33 cellular contexts compared by ENCODE assay signal in genomic region chr10:42648512-42648911, GRCh38.
"Had no signal": no experiment of that assay in that cellular context is flagged by ENCODE, and none has a peak within 500 bp of the region (broad histone marks: within the 10 kb centered on the region; RNA-seq: fewer than 3 reads in every experiment).

No MANE protein-coding gene starts in this region.

- H3K9me3 ChIP-seq: adrenal gland, ascending aorta, body of pancreas, breast epithelium had no signal

- H3K27me3 ChIP-seq: adrenal gland, ascending aorta, body of pancreas, brain microvascular endothelial cell, breast epithelium, cardiac muscle cell had no signal

- H3K36me3 ChIP-seq: adrenal gland, ascending aorta, brain microvascular endothelial cell, breast epithelium, cardiac muscle cell had no signal

- ATAC-seq: activated naive CD4-positive, alpha-beta T cell treated with anti-CD3 and anti-CD28 coated beads, Interleukin-2, amount 50 U/mL, for 72 hours; activated naive CD8-positive, alpha-beta T cell treated with anti-CD3 and anti-CD28 coated beads, Interleukin-2, amount 50 U/mL, for 24 hours; activated T-cell treated with anti-CD3 and anti-CD28 coated beads, Interleukin-2, amount 50 U/mL, for 4 hours; activated T-cell treated with anti-CD3 and anti-CD28 coated beads, Interleukin-2, amount 50 U/mL, for 72 hours; activated T-helper 17 cell treated with anti-CD3 and anti-CD28 coated beads, Interleukin-2, amount 50 U/mL, for 72 hours; body of pancreas had no signal

- H3K4me1 ChIP-seq: adrenal gland, ascending aorta, breast epithelium had no signal

- DNase-seq: activated effector memory CD4-positive, alpha-beta T cell treated with anti-CD3 and anti-CD28 coated beads, Interleukin-2, amount 50 U/mL, for 16 hours; activated effector memory CD4-positive, alpha-beta T cell treated with Interleukin-2 at 50 U/mL for 16 hours; activated gamma-delta T cell; activated gamma-delta T cell treated with Interleukin-2 at 50 U/mL for 16 hours; activated naive CD4-positive, alpha-beta T cell; activated naive CD4-positive, alpha-beta T cell treated with anti-CD3 and anti-CD28 coated beads for 36 hours; activated naive CD4-positive, alpha-beta T cell treated with anti-CD3 and anti-CD28 coated beads, Interleukin-2, amount 10 ng/mL, durations not matched to agents 7 days and 5 days; activated naive CD4-positive, alpha-beta T cell treated with anti-CD3 and anti-CD28 coated beads, Interleukin-2, amount 50 U/mL, for 16 hours; activated naive CD4-positive, alpha-beta T cell treated with Interleukin-2 at 50 U/mL for 16 hours; activated naive CD8-positive, alpha-beta T cell treated with anti-CD3 and anti-CD28 coated beads for 36 hours; activated naive CD8-positive, alpha-beta T cell treated with anti-CD3 and anti-CD28 coated beads, Interleukin-2, amount 10 ng/mL, durations not matched to agents 7 days and 5 days; activated naive CD8-positive, alpha-beta T cell treated with anti-CD3 and anti-CD28 coated beads, Interleukin-2, amount 50 U/mL, for 24 hours; activated T-cell treated with anti-CD3 and anti-CD28 coated beads, Interleukin-2, amount 50 U/mL, for 1 hour; activated T-cell treated with anti-CD3 and anti-CD28 coated beads, Interleukin-2, amount 50 U/mL, for 24 hours; activated T-cell treated with anti-CD3 and anti-CD28 coated beads, Interleukin-2, amount 50 U/mL, for 4 hours; activated T-cell treated with anti-CD3 and anti-CD28 coated beads, Interleukin-2, amount 50 U/mL, for 48 hours; activated T-cell treated with anti-CD3 and anti-CD28 coated beads, Interleukin-2, amount 50 U/mL, for 72 hours; adrenal gland; amniotic stem cell; amygdala; anterior cingulate cortex; aorta; body of pancreas; brain microvascular endothelial cell; caudate nucleus; central memory CD4-positive, alpha-beta T cell; cerebellar nuclear complex had no signal

- H3K27ac ChIP-seq: adrenal gland, ascending aorta, body of pancreas, brain microvascular endothelial cell, breast epithelium, cardiac muscle cell had no signal

- FAIRE-seq: astrocyte had no signal

- H3K4me3 ChIP-seq: adrenal gland, ascending aorta, body of pancreas, breast epithelium, cardiac muscle cell had no signal
